ENCODE assay signal across 8 cellular contexts in the genomic region with DNA sequence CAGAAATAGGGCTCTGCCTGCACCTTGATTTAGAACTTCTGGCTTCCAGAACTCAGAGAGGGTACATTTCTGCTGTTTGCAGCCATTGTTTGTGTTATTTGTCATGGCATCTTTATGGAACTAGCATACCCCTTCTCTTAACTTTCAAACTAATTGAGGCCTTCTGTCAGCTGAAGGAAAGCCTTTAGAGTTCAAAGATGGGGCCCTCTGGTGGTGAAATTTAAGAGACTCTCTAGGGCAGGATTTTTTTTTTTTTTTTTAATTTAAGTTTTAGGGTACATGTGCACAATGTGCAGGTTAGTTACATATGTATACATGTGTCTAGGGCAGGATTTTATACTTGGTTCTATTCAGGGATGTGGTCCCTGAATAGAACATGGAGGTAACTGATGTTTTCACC.
A peak's percentile ranks its signal among the peaks of the same experiment; 100 is the strongest.
DNase-seq lines count a peak whose midpoint lies in the region; ATAC-seq, FAIRE-seq and TF ChIP-seq lines count a peak whose summit lies in the region.

No MANE protein-coding gene starts in this region.

- H3K27me3 Mint-ChIP-seq in memory B cell: no peaks in the 10 kb centered on the region
- no peaks in the 10 kb centered on the region for H3K27me3 Mint-ChIP-seq in CD8-positive, alpha-beta memory T cell

- H3K27ac ChIP-seq in RWPE2 (ENCODE audit: poor library complexity, severe bottlenecking) (no peak overlapping the region), gastrocnemius medialis (no peak overlapping the region)
- no peak overlapping the region for H3K27ac ChIP-seq in CD8-positive, alpha-beta memory T cell (ENCODE audit: low read depth, low read length)

- intact Hi-C loops in gastrocnemius medialis (cut with DNase I; ENCODE audit: low total_unique reads): no loop called here

- H3K4me3 Mint-ChIP-seq in memory B cell: no peak overlapping the region
- H3K4me3 Mint-ChIP-seq in CD8-positive, alpha-beta memory T cell: no peak overlapping the region

- H3K4me3 ChIP-seq in RWPE2 (ENCODE audit: severe bottlenecking) (no peak overlapping the region), gastrocnemius medialis (no peak overlapping the region)
- no peak overlapping the region for H3K4me3 ChIP-seq in CD8-positive, alpha-beta memory T cell (ENCODE audit: low read length)

- ATAC-seq in HG02973 (IDR thresholded peaks at IDR 0.05; ENCODE audit: unreplicated experiment): peak; percentile 62
- no peak for ATAC-seq in RWPE2 (ENCODE audit: low read depth)
- ATAC-seq in memory B cell (ENCODE audit: low read depth): peak; percentile 41
- no peak for ATAC-seq in gastrocnemius medialis
- ATAC-seq in GM18861 (IDR thresholded peaks at IDR 0.05; ENCODE audit: unreplicated experiment): no peak

- POLR2A ChIA-PET in CD8-positive, alpha-beta memory T cell (lab: Charles Lee): no interaction called here

- H3K4me1 Mint-ChIP-seq in memory B cell: peaks cover 2% of the 10 kb centered on the region
- no peaks in the 10 kb centered on the region for H3K4me1 Mint-ChIP-seq in CD8-positive, alpha-beta memory T cell

- H3K4me1 ChIP-seq in RWPE2 (ENCODE audit: insufficient read depth, poor library complexity, severe bottlenecking): no peaks in the 10 kb centered on the region
- no peaks in the 10 kb centered on the region for H3K4me1 ChIP-seq in CD8-positive, alpha-beta memory T cell (ENCODE audit: insufficient read depth, low read length)
- H3K4me1 ChIP-seq in gastrocnemius medialis: no peaks in the 10 kb centered on the region

- H3K36me3 ChIP-seq in RWPE2 (ENCODE audit: low read depth): no peaks in the 10 kb centered on the region
- no peaks in the 10 kb centered on the region for H3K36me3 ChIP-seq in CD8-positive, alpha-beta memory T cell (ENCODE audit: insufficient read depth, low read length)
- no peaks in the 10 kb centered on the region for H3K36me3 ChIP-seq in gastrocnemius medialis

- H3K9me3 Mint-ChIP-seq in memory B cell: no peaks in the 10 kb centered on the region
- peaks cover 0 to 21% (median 0%) of the 10 kb centered on the region in 5 donors for H3K9me3 Mint-ChIP-seq in CD8-positive, alpha-beta memory T cell

- no peak for FAIRE-seq in GM12891 (lab: Jason Lieb, UNC)
- FAIRE-seq in GM19239 (lab: Jason Lieb, UNC): no peak

- H3K27me3 ChIP-seq in RWPE2 (ENCODE audit: insufficient read depth, poor library complexity, severe bottlenecking) (no peaks in the 10 kb centered on the region), gastrocnemius medialis (no peaks in the 10 kb centered on the region)
- H3K27me3 ChIP-seq in CD8-positive, alpha-beta memory T cell (ENCODE audit: insufficient read depth, low read length, poor library complexity, severe bottlenecking): no peaks in the 10 kb centered on the region

- TF ChIP-seq POLR2A in GM12891 (IDR thresholded peaks at IDR 0.05; ENCODE audit: low read depth, low read length) (no peak), gastrocnemius medialis (IDR thresholded peaks at IDR 0.05) (no peak)

- in situ Hi-C loops in gastrocnemius medialis (cut with MboI; ENCODE audit: low sequenced_read_pairs in 4 of 4): no loop called here

- TF ChIP-seq CTCF in RWPE2 (IDR thresholded peaks at IDR 0.05; ENCODE audit: poor library complexity, severe bottlenecking): peak; percentile 50
- TF ChIP-seq CTCF in gastrocnemius medialis (IDR thresholded peaks at IDR 0.05 in 4 of 5, conservative IDR thresholded peaks at IDR 0.05 in 1 of 5): no peak

- H3K9me3 ChIP-seq in RWPE2 (ENCODE audit: severe bottlenecking): no peaks in the 10 kb centered on the region
- no peaks in the 10 kb centered on the region for H3K9me3 ChIP-seq in CD8-positive, alpha-beta memory T cell (ENCODE audit: low read length)
- no peaks in the 10 kb centered on the region for H3K9me3 ChIP-seq in gastrocnemius medialis

- DNase-seq in GM12891 (ENCODE audit: insufficient read length, low spot score) (peak; percentile 3), RWPE2 (ENCODE audit: low spot score) (no peak), memory B cell (ENCODE audit: low spot score in 2 of 2) (peak; percentile 9 to 18), GM19239 (ENCODE audit: insufficient read length, low spot score) (no peak), gastrocnemius medialis (no peak)
- DNase-seq in CD8-positive, alpha-beta memory T cell: no peak

- CTCF ChIA-PET in CD8-positive, alpha-beta memory T cell (lab: Charles Lee): no interaction called here

- no peaks in the 10 kb centered on the region for H3K36me3 Mint-ChIP-seq in memory B cell
- H3K36me3 Mint-ChIP-seq in CD8-positive, alpha-beta memory T cell: no peaks in the 10 kb centered on the region

- no peak overlapping the region for H3K27ac Mint-ChIP-seq in memory B cell
- H3K27ac Mint-ChIP-seq in CD8-positive, alpha-beta memory T cell: no peak overlapping the region

TF ChIP-seq in GM12891, 5 proteins besides CTCF, POLR2A, EP300 and RAD21:
- TF ChIP-seq PAX5 (IDR thresholded peaks at IDR 0.05; ENCODE audit: insufficient read depth, low read length, severe bottlenecking) (no peak), POLR2AphosphoS5 (IDR thresholded peaks at IDR 0.05; ENCODE audit: low read depth, low read length) (no peak), TAF1 (IDR thresholded peaks at IDR 0.05; ENCODE audit: low read depth, low read length) (no peak), SPI1 (IDR thresholded peaks at IDR 0.05; ENCODE audit: low read depth, low read length) (no peak), POU2F2 (IDR thresholded peaks at IDR 0.05; ENCODE audit: low read depth, low read length) (no peak)

Comparison
In these comparisons a context has a peak if more than half of its experiments do, and no peak if none do; other contexts are left out.
1. DNase-seq: peak in GM12891 (single experiment) and memory B cell (2 of 2); none in RWPE2 (single experiment), GM19239 (single experiment), CD8-positive, alpha-beta memory T cell (0 of 5) and gastrocnemius medialis (0 of 2).
2. ATAC-seq: peak in HG02973 (single experiment) and memory B cell (single experiment); none in RWPE2 (single experiment), gastrocnemius medialis (0 of 2) and GM18861 (single experiment).